In the genomic region with DNA sequence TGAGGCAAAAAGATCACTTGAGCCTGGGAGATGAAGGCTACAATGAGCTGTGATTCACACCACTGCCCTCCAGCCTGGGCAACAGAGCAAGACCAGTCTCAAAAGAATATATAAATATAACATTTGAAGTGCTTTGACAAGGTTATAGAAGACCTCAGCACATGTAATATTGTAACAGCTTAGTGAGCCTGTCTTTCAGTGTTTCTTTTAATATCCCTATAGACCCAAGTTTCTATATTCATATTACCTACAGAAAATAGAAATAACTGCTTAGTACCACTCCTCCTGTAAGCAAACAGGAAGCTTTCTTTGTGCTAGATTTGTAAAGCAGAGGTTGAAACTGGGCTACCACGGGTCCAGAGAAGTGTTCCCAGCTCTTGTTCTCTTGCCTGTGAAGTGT, we compare ENCODE assay signal across 14 cellular contexts.
A peak's percentile ranks its signal among the peaks of the same experiment; 100 is the strongest.
DNase-seq lines count a peak whose midpoint lies in the region; ATAC-seq, FAIRE-seq and TF ChIP-seq lines count a peak whose summit lies in the region.
"Had no signal": no experiment of that assay in that cellular context is flagged by ENCODE, and none has a peak within 500 bp of the region (broad histone marks: within the 10 kb centered on the region; RNA-seq: fewer than 3 reads in every experiment).

No MANE protein-coding gene starts in this region.

- H3K27ac ChIP-seq in caudate nucleus (ENCODE audit: low read depth, low read length), result peak overlapping the region; percentile 45
- H3K27ac ChIP-seq: upper lobe of right lung had no signal

- H3K36me3 Mint-ChIP-seq in CD14-positive monocyte, result peaks cover 23 to 32% of the 10 kb centered on the region in 2 donors

- FAIRE-seq in GM12891 (lab: Jason Lieb, UNC), result peak; percentile 45
- FAIRE-seq in H54 (lab: Jason Lieb, UNC), result no peak
- FAIRE-seq: endometrium had no signal

- no peak overlapping the region for H3K27ac Mint-ChIP-seq in CD14-positive monocyte

- no peak for TF ChIP-seq CTCF in CD14-positive monocyte (IDR thresholded peaks at IDR 0.05)

- no peaks in the 10 kb centered on the region for H3K9me3 Mint-ChIP-seq in CD14-positive monocyte
- H3K9me3 Mint-ChIP-seq: neural crest cell had no signal

- DNase-seq in GM12891 (ENCODE audit: insufficient read length, low spot score) (no peak), caudate nucleus (lab: John Stamatoyannopoulos, UW) (no peak), CD14-positive monocyte (ENCODE audit: low spot score) (no peak), Right ventricle myocardium superior (no peak), H54 (ENCODE audit: insufficient read length, low spot score) (no peak)
- no peak for DNase-seq in activated CD4-positive, CD25-positive, alpha-beta regulatory T cell (lab: John Stamatoyannopoulos, UW)
- DNase-seq: activated CD4-positive, alpha-beta T cell treated with anti-CD3 and anti-CD28 coated beads for 1 hour; NCI-H2081 treated with DMSO at 0.1 percent for 48 hours; NK-92 treated with Interleukin-12 subunit alpha and Interleukin-12 subunit beta, amount 100 ng/mL, for 24 hours; upper lobe of right lung had no signal

- peaks cover 0 to 3% (median 0%) of the 10 kb centered on the region in 3 donors for H3K27me3 Mint-ChIP-seq in CD14-positive monocyte (ENCODE audit: low read depth in 3 of 3)

- TF ChIP-seq POLR2A in GM12891 (IDR thresholded peaks at IDR 0.05; ENCODE audit: low read depth, low read length) (no peak), H54 (IDR thresholded peaks at IDR 0.05; ENCODE audit: low read depth, low read length) (no peak)

- peaks cover 4% of the 10 kb centered on the region for H3K4me1 Mint-ChIP-seq in CD14-positive monocyte

- H3K4me3 Mint-ChIP-seq in CD14-positive monocyte, result no peak overlapping the region
- H3K4me3 Mint-ChIP-seq: neural crest cell had no signal

- intact Hi-C loops in CD14-positive monocyte (cut with micrococcal nuclease) (no loop called here), Right ventricle myocardium superior (cut with DNase I) (no loop called here)

- peak; percentile 58 for ATAC-seq in GM21360 (IDR thresholded peaks at IDR 0.05; ENCODE audit: unreplicated experiment)
- ATAC-seq in HG03064 (IDR thresholded peaks at IDR 0.05; ENCODE audit: low read depth, unreplicated experiment), result peak; percentile 71
- no peak for ATAC-seq in Right ventricle myocardium superior (ENCODE audit: poor library complexity)
- ATAC-seq: upper lobe of right lung had no signal

TF ChIP-seq in GM12891, 5 proteins besides CTCF, POLR2A, EP300 and RAD21:
- TF ChIP-seq POLR2AphosphoS5 (IDR thresholded peaks at IDR 0.05; ENCODE audit: low read depth, low read length) (no peak), SPI1 (IDR thresholded peaks at IDR 0.05; ENCODE audit: low read depth, low read length) (no peak), PAX5 (IDR thresholded peaks at IDR 0.05; ENCODE audit: insufficient read depth, low read length, severe bottlenecking) (no peak), POU2F2 (IDR thresholded peaks at IDR 0.05; ENCODE audit: low read depth, low read length) (no peak), TAF1 (IDR thresholded peaks at IDR 0.05; ENCODE audit: low read depth, low read length) (no peak)
TF ChIP-seq in GM12891: peak in this region for 0.
